ENCODE assay signal across 29 cellular contexts in the genomic region with DNA sequence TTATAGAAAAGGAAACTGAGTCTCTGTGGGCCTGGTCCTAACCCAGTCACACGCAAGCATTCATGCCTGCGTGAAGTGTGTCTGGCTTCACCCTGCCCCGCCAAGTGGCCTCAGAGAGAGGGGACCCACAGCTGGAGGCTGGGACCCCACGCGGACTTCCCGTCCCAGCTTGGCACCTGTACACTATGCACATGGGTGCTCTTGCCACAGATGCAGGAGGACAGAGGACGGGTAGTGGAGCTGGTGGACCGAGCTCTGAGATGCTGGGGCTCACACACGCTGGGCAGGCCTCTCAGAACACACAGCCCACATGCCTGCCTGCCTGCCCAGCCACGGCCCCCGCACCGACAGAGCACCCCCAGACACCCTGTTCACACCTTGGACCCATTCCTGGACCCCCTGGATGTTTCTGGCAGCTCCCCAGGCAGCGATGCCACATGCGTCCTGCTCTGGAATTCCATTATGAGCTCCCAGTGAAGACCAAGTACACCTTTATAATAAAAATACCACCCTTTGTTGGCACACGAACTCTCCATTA. TPM values are rescaled to one million over a fixed set of nuclear protein-coding genes. Genes with fewer than 3 reads are reported as not detected.
"Had no signal": no experiment of that assay in that cellular context is flagged by ENCODE, and none has a peak within 500 bp of the region (broad histone marks: within the 10 kb centered on the region; RNA-seq: fewer than 3 reads in every experiment).

No MANE protein-coding gene starts in this region.

- DNase-seq: hypothalamus; immature natural killer cell; left colon; mesendoderm; midbrain; mucosa of descending colon; naive thymus-derived CD4-positive, alpha-beta T cell; nucleus accumbens; ovary; right lobe of liver; stimulated activated CD4-positive, alpha-beta T cell treated with anti-CD3 and anti-CD28 coated beads, Interleukin-1b, Interleukin-23, amount 100 ng/mL, for 48 hours; stimulated activated CD4-positive, alpha-beta T cell treated with anti-CD3 and anti-CD28 coated beads, Interleukin-2, amount 100 ng/mL, for 48 hours; stimulated activated CD4-positive, alpha-beta T cell treated with anti-CD3 and anti-CD28 coated beads, Interleukin-4, amount 100 ng/mL, for 4 hours; stimulated activated CD8-positive, alpha-beta memory T cell treated with anti-CD3 and anti-CD28 coated beads, Interleukin-4, amount 100 ng/mL, for 48 hours; stimulated activated naive CD4-positive, alpha-beta T cell treated with Interleukin-2 at 50 U/mL for 16 hours; stimulated activated naive CD8-positive, alpha-beta T cell treated with anti-CD3 and anti-CD28 coated beads, Interleukin-15, amount 100 ng/mL, for 72 hours; substantia nigra; thyroid gland; transverse colon had no signal

- H3K4me3 ChIP-seq: left lung, lung, mucosa of descending colon, ovary, right atrium auricular region, right lobe of liver, smooth muscle cell, thyroid gland, transverse colon, upper lobe of left lung had no signal

- H3K4me1 Mint-ChIP-seq: immature natural killer cell; naive thymus-derived CD4-positive, alpha-beta T cell; stimulated activated memory B cell treated with anti-CD40 and anti-IgM and Interleukin-4, amounts not matched to agents 10 μg/mL and 1 μg/mL and 100 μg/mL, for 72 hours; stimulated activated naive CD8-positive, alpha-beta T cell treated with anti-CD3 and anti-CD28 coated beads, Interleukin-15, amount 100 ng/mL, for 72 hours had no signal

- H3K27me3 Mint-ChIP-seq: stimulated activated memory B cell treated with anti-CD40 and anti-IgM and Interleukin-4, amounts not matched to agents 10 μg/mL and 1 μg/mL and 100 μg/mL, for 72 hours had no signal

- H3K4me3 Mint-ChIP-seq: immature natural killer cell; naive thymus-derived CD4-positive, alpha-beta T cell; natural killer cell treated with Interleukin-12 subunit alpha and Interleukin-12 subunit beta and Interleukin-15 and Interleukin-18, amount 100 ng/mL, for 72 hours; stimulated activated memory B cell treated with anti-CD40 and anti-IgM and Interleukin-4, amounts not matched to agents 10 μg/mL and 1 μg/mL and 100 μg/mL, for 72 hours; stimulated activated naive CD8-positive, alpha-beta T cell treated with anti-CD3 and anti-CD28 coated beads, Interleukin-15, amount 100 ng/mL, for 72 hours had no signal

- H3K27me3 ChIP-seq: ovary, right atrium auricular region, right lobe of liver, thyroid gland, transverse colon, upper lobe of left lung had no signal

- ATAC-seq: left colon; left lung; mucosa of descending colon; naive thymus-derived CD4-positive, alpha-beta T cell; natural killer cell treated with Interleukin-12 subunit alpha and Interleukin-12 subunit beta and Interleukin-15 and Interleukin-18, amount 100 ng/mL, for 72 hours; right lobe of liver; stimulated activated memory B cell treated with anti-CD40 and anti-IgM and Interleukin-4, amounts not matched to agents 10 μg/mL and 1 μg/mL and 100 μg/mL, for 72 hours; stimulated activated naive CD8-positive, alpha-beta T cell treated with anti-CD3 and anti-CD28 coated beads, Interleukin-15, amount 100 ng/mL, for 72 hours had no signal

- H3K27ac ChIP-seq: left lung, right atrium auricular region, right lobe of liver, thyroid gland, transverse colon, upper lobe of left lung had no signal

- H3K4me1 ChIP-seq: right lobe of liver had no signal

- H3K9me3 Mint-ChIP-seq: immature natural killer cell; natural killer cell treated with Interleukin-12 subunit alpha and Interleukin-12 subunit beta and Interleukin-15 and Interleukin-18, amount 100 ng/mL, for 72 hours; stimulated activated memory B cell treated with anti-CD40 and anti-IgM and Interleukin-4, amounts not matched to agents 10 μg/mL and 1 μg/mL and 100 μg/mL, for 72 hours; stimulated activated naive CD8-positive, alpha-beta T cell treated with anti-CD3 and anti-CD28 coated beads, Interleukin-15, amount 100 ng/mL, for 72 hours had no signal

- H3K36me3 ChIP-seq: left lung, ovary, right atrium auricular region, right lobe of liver, thyroid gland, transverse colon, upper lobe of left lung had no signal

- H3K36me3 Mint-ChIP-seq: immature natural killer cell; naive thymus-derived CD4-positive, alpha-beta T cell; natural killer cell treated with Interleukin-12 subunit alpha and Interleukin-12 subunit beta and Interleukin-15 and Interleukin-18, amount 100 ng/mL, for 72 hours; stimulated activated memory B cell treated with anti-CD40 and anti-IgM and Interleukin-4, amounts not matched to agents 10 μg/mL and 1 μg/mL and 100 μg/mL, for 72 hours had no signal

- H3K9me3 ChIP-seq: left lung, mucosa of descending colon, ovary, right atrium auricular region, right lobe of liver, thyroid gland, transverse colon, upper lobe of left lung had no signal

- H3K27ac Mint-ChIP-seq: natural killer cell treated with Interleukin-12 subunit alpha and Interleukin-12 subunit beta and Interleukin-15 and Interleukin-18, amount 100 ng/mL, for 72 hours; progenitor cell of endocrine pancreas; stimulated activated memory B cell treated with anti-CD40 and anti-IgM and Interleukin-4, amounts not matched to agents 10 μg/mL and 1 μg/mL and 100 μg/mL, for 72 hours had no signal

RNA-seq across cellular contexts. Expression of a gene that starts 24.9 kb away (rescaled TPM):
- total RNA-seq: myocyte; naive thymus-derived CD4-positive, alpha-beta T cell; natural killer cell treated with Interleukin-12 subunit alpha and Interleukin-12 subunit beta and Interleukin-15 and Interleukin-18, amount 100 ng/mL, for 72 hours; pulmonary artery endothelial cell had no signal
- polyA plus RNA-seq: immature natural killer cell; naive thymus-derived CD4-positive, alpha-beta T cell had no signal
